ENCODE assay signal across 6 cellular contexts in genomic region chr19:55635334-55635717, GRCh38. TPM values are rescaled to one million over a fixed set of nuclear protein-coding genes. Genes with fewer than 3 reads are reported as not detected.
A peak's percentile ranks its signal among the peaks of the same experiment; 100 is the strongest.
DNase-seq lines count a peak whose midpoint lies in the region; ATAC-seq and TF ChIP-seq lines count a peak whose summit lies in the region.

No MANE protein-coding gene starts in this region.

- peaks cover 66% of the 10 kb centered on the region for H3K4me1 Mint-ChIP-seq in CD4-positive, alpha-beta T cell (ENCODE audit: low read depth)
- peaks cover 44% of the 10 kb centered on the region for H3K4me1 Mint-ChIP-seq in activated T-helper 2 cell treated with anti-CD3 and anti-CD28 coated beads, Interferon-gamma antibody, Interleukin-2, Interleukin-4, amounts not matched to agents 10 μg/mL and 5 μg/mL and 100 μg/mL, durations not matched to agents 14 hours and 24 hours and 36 hours (ENCODE audit: low read depth)

- no peaks in the 10 kb centered on the region for H3K9me3 ChIP-seq in CD4-positive, alpha-beta T cell (ENCODE audit: control insufficient read depth, low read length)
- no peaks in the 10 kb centered on the region for H3K9me3 ChIP-seq in lung (ENCODE audit: control insufficient read depth in 2 of 2, insufficient read depth in 1 of 2, low read length in 1 of 2)

- H3K4me3 Mint-ChIP-seq in CD4-positive, alpha-beta T cell: peak overlapping the region; percentile 96
- H3K4me3 Mint-ChIP-seq in activated T-helper 2 cell treated with anti-CD3 and anti-CD28 coated beads, Interferon-gamma antibody, Interleukin-2, Interleukin-4, amounts not matched to agents 10 μg/mL and 5 μg/mL and 100 μg/mL, durations not matched to agents 14 hours and 24 hours and 36 hours (ENCODE audit: low read depth): peak overlapping the region; percentile 99

- DNase-seq in CD4-positive, alpha-beta T cell: no peak
- DNase-seq in activated T-helper 2 cell treated with anti-CD3 and anti-CD28 coated beads, Interferon-gamma antibody, Interleukin-2, Interleukin-4, amounts not matched to agents 10 μg/mL and 5 μg/mL and 100 μg/mL, durations not matched to agents 14 hours and 24 hours and 36 hours (ENCODE audit: low spot score): no peak
- DNase-seq in lung (ENCODE audit: low spot score) (no peak), DMS79 (lab: John Stamatoyannopoulos, UW) (no peak), NCI-H2196 treated with DMSO at 0.1 percent for 48 hours (lab: John Stamatoyannopoulos, UW; ENCODE audit: unreplicated experiment) (no peak)

- no peak for ATAC-seq in CD4-positive, alpha-beta T cell (ENCODE audit: poor library complexity)
- ATAC-seq in lung (ENCODE audit: insufficient read depth, low FRiP score): no peak
- ATAC-seq in GM21526 (IDR thresholded peaks at IDR 0.05; ENCODE audit: low FRiP score, unreplicated experiment): no peak

- H3K27me3 Mint-ChIP-seq in CD4-positive, alpha-beta T cell: no peaks in the 10 kb centered on the region
- H3K27me3 Mint-ChIP-seq in activated T-helper 2 cell treated with anti-CD3 and anti-CD28 coated beads, Interferon-gamma antibody, Interleukin-2, Interleukin-4, amounts not matched to agents 10 μg/mL and 5 μg/mL and 100 μg/mL, durations not matched to agents 14 hours and 24 hours and 36 hours (ENCODE audit: low read depth): no peaks in the 10 kb centered on the region

- H3K9me3 Mint-ChIP-seq in CD4-positive, alpha-beta T cell: peaks cover 3% of the 10 kb centered on the region
- no peaks in the 10 kb centered on the region for H3K9me3 Mint-ChIP-seq in activated T-helper 2 cell treated with anti-CD3 and anti-CD28 coated beads, Interferon-gamma antibody, Interleukin-2, Interleukin-4, amounts not matched to agents 10 μg/mL and 5 μg/mL and 100 μg/mL, durations not matched to agents 14 hours and 24 hours and 36 hours

- peaks cover 35% of the 10 kb centered on the region for H3K36me3 Mint-ChIP-seq in CD4-positive, alpha-beta T cell (ENCODE audit: low read depth)
- peaks cover 39% of the 10 kb centered on the region for H3K36me3 Mint-ChIP-seq in activated T-helper 2 cell treated with anti-CD3 and anti-CD28 coated beads, Interferon-gamma antibody, Interleukin-2, Interleukin-4, amounts not matched to agents 10 μg/mL and 5 μg/mL and 100 μg/mL, durations not matched to agents 14 hours and 24 hours and 36 hours (ENCODE audit: low read depth)

- 6 to 13% methylated on average over 5 to 9 of the region's 9 CpGs for WGBS in lung, 2 donors

- peak overlapping the region; percentile 99 for H3K27ac Mint-ChIP-seq in CD4-positive, alpha-beta T cell
- peak overlapping the region; percentile 100 for H3K27ac Mint-ChIP-seq in activated T-helper 2 cell treated with anti-CD3 and anti-CD28 coated beads, Interferon-gamma antibody, Interleukin-2, Interleukin-4, amounts not matched to agents 10 μg/mL and 5 μg/mL and 100 μg/mL, durations not matched to agents 14 hours and 24 hours and 36 hours

- H3K36me3 ChIP-seq in lung (ENCODE audit: control insufficient read depth in 2 of 2, insufficient read depth in 2 of 2, low read length in 2 of 2): peaks cover 0 to 2% of the 10 kb centered on the region in 2 donors

- H3K4me1 ChIP-seq in lung (ENCODE audit: control insufficient read depth in 2 of 2, insufficient read depth in 2 of 2, low read length in 2 of 2): peaks cover 10 to 17% of the 10 kb centered on the region in 2 donors

- no peaks in the 10 kb centered on the region for H3K27me3 ChIP-seq in CD4-positive, alpha-beta T cell (ENCODE audit: control insufficient read depth, insufficient read depth, low read length)
- no peaks in the 10 kb centered on the region for H3K27me3 ChIP-seq in lung (ENCODE audit: control insufficient read depth, insufficient read depth)

- POLR2A ChIA-PET in CD4-positive, alpha-beta T cell (lab: Charles Lee): interaction anchor here (0.6 to 3.6 kb wide), 18 partner anchors 8 to 376 kb away, joined by 3 to 46 read pairs (median 10); partner anchors contain the start of genes CCDC106, FIZ1, ISOC2 and PPP6R1

- peak overlapping the region; percentile 88 for H3K4me3 ChIP-seq in lung

- CTCF ChIA-PET in CD4-positive, alpha-beta T cell (lab: Charles Lee): interaction anchor here (1.4 to 5.0 kb wide), 3 partner anchors 19 to 132 kb away, joined by 3 to 29 read pairs (median 6); partner anchors contain the start of genes U2AF2 and ZNF865

- intact Hi-C loops in CD4-positive, alpha-beta T cell (cut with DNase I, micrococcal nuclease): loop anchor here (2.0 to 10.0 kb wide), 4 partner anchors 39 to 381 kb away; partner anchors contain the start of genes PPP6R1 (in 2 of the 2), EPN1 (in 1 of the 2), UBE2S (in 1 of the 2) and ZNF579 (in 1 of the 2)
- intact Hi-C loops in activated T-helper 2 cell treated with anti-CD3 and anti-CD28 coated beads, Interferon-gamma antibody, Interleukin-2, Interleukin-4, amounts not matched to agents 10 μg/mL and 5 μg/mL and 100 μg/mL, durations not matched to agents 14 hours and 24 hours and 36 hours (cut with micrococcal nuclease): loop anchor here (1.0 kb wide), 1 partner anchor 8 kb away; the partner anchor contains the start of gene ZNF581

- H3K27ac ChIP-seq in CD4-positive, alpha-beta T cell (ENCODE audit: low read depth, low read length): peak overlapping the region; percentile 100
- peak overlapping the region; percentile 84 to 99 for H3K27ac ChIP-seq in lung (ENCODE audit: low read depth in 1 of 2, low read length in 1 of 2)

- TF ChIP-seq CTCF in CD4-positive, alpha-beta T cell (IDR thresholded peaks at IDR 0.05): no peak
- TF ChIP-seq CTCF in lung (IDR thresholded peaks at IDR 0.05; ENCODE audit: control extremely low read depth, extremely low read depth): no peak

RNA-seq across cellular contexts. Expression of gene ZNF580, which starts 5.5 kb away (rescaled TPM):
- total RNA-seq in CD4-positive, alpha-beta T cell: 10 to 100 TPM; 45.2 to 46.6 TPM
- total RNA-seq in activated T-helper 2 cell treated with anti-CD3 and anti-CD28 coated beads, Interferon-gamma antibody, Interleukin-2, Interleukin-4, amounts not matched to agents 10 μg/mL and 5 μg/mL and 100 μg/mL, durations not matched to agents 14 hours and 24 hours and 36 hours: 32.1 and 33.3 TPM in 2 replicates
- total RNA-seq in lung: 10 to 100 TPM; 11.1 to 41.3 TPM
- polyA plus RNA-seq in lung: 10 to 100 TPM; 22.3 to 39.3 TPM

RNA-seq across cellular contexts. Expression of gene ZNF581, which starts 8.1 kb away (rescaled TPM):
- total RNA-seq in CD4-positive, alpha-beta T cell: 10 to 100 TPM; 23.1 to 24.7 TPM
- total RNA-seq in activated T-helper 2 cell treated with anti-CD3 and anti-CD28 coated beads, Interferon-gamma antibody, Interleukin-2, Interleukin-4, amounts not matched to agents 10 μg/mL and 5 μg/mL and 100 μg/mL, durations not matched to agents 14 hours and 24 hours and 36 hours: 26.6 and 27.0 TPM in 2 replicates
- total RNA-seq in lung: 10 to 100 TPM; 15.7 to 18.1 TPM
- polyA plus RNA-seq in lung: 10 to 100 TPM; 15.0 to 15.5 TPM

RNA-seq across cellular contexts. Expression of gene ZNF784, which starts 11.0 kb away (rescaled TPM):
- 10 to 100 TPM; 11.2 to 11.8 TPM for total RNA-seq in CD4-positive, alpha-beta T cell
- total RNA-seq in activated T-helper 2 cell treated with anti-CD3 and anti-CD28 coated beads, Interferon-gamma antibody, Interleukin-2, Interleukin-4, amounts not matched to agents 10 μg/mL and 5 μg/mL and 100 μg/mL, durations not matched to agents 14 hours and 24 hours and 36 hours: 4.3 and 4.9 TPM in 2 replicates
- total RNA-seq in lung: 1 to 10 TPM; 6.3 to 9.4 TPM
- polyA plus RNA-seq in lung: 1 to 10 TPM; 6.5 to 7.2 TPM

RNA-seq across cellular contexts. Expression of gene CCDC106, which starts 12.7 kb away (rescaled TPM):
- 1 to 10 TPM; 1.7 to 1.8 TPM for total RNA-seq in CD4-positive, alpha-beta T cell
- 7.2 and 8.1 TPM in 2 replicates for total RNA-seq in activated T-helper 2 cell treated with anti-CD3 and anti-CD28 coated beads, Interferon-gamma antibody, Interleukin-2, Interleukin-4, amounts not matched to agents 10 μg/mL and 5 μg/mL and 100 μg/mL, durations not matched to agents 14 hours and 24 hours and 36 hours
- total RNA-seq in lung: 10 to 100 TPM; 11.9 to 16.8 TPM
- polyA plus RNA-seq in lung: 10 to 100 TPM in 1 of 2 donors, 1 to 10 TPM in 1; 8.3 to 25.9 TPM

RNA-seq across cellular contexts. Expression of gene U2AF2, which starts 19.5 kb away (rescaled TPM):
- total RNA-seq in CD4-positive, alpha-beta T cell: 100 to 1,000 TPM; 209 to 212 TPM
- 344 and 351 TPM in 2 replicates for total RNA-seq in activated T-helper 2 cell treated with anti-CD3 and anti-CD28 coated beads, Interferon-gamma antibody, Interleukin-2, Interleukin-4, amounts not matched to agents 10 μg/mL and 5 μg/mL and 100 μg/mL, durations not matched to agents 14 hours and 24 hours and 36 hours
- 100 to 1,000 TPM; 109 to 181 TPM for total RNA-seq in lung
- 100 to 1,000 TPM; 114 to 149 TPM for polyA plus RNA-seq in lung
